Comparison of ENCODE assay signal across 6 cellular contexts in the genomic region with DNA sequence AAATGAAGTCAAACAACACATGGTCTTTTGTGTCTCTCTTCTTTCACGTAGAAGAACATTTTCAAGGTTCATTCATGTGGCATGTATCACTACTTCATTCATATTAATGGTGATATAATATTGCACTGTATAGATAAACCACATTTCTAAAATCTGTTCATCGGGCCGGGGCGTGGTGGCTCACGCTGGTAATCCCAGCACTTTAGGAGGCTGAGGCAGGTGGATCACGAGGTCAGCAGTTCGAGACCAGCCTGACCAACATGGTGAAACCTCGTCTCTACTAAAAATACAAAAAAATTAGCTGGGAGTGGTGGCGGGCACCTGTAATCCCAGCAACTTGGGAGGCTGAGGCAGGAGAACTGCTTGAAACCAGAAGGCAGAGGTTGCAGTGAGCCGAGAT. TPM values are rescaled to one million over a fixed set of nuclear protein-coding genes. Genes with fewer than 3 reads are reported as not detected.
"Had no signal": no experiment of that assay in that cellular context is flagged by ENCODE, and none has a peak within 500 bp of the region (broad histone marks: within the 10 kb centered on the region; RNA-seq: fewer than 3 reads in every experiment).

No MANE protein-coding gene starts in this region.

RNA-seq across cellular contexts. Expression of gene CA14, which starts 29.3 kb away (rescaled TPM):
- total RNA-seq: OCI-LY7, PC-3, Peyer's patch, RPMI7951, SJSA1 had no signal

RNA-seq across cellular contexts. Expression of gene CIART, which starts 54.1 kb away (rescaled TPM):
- total RNA-seq: SJCRH30 had no signal
